ENCODE assay signal across 15 cellular contexts in the genomic region with DNA sequence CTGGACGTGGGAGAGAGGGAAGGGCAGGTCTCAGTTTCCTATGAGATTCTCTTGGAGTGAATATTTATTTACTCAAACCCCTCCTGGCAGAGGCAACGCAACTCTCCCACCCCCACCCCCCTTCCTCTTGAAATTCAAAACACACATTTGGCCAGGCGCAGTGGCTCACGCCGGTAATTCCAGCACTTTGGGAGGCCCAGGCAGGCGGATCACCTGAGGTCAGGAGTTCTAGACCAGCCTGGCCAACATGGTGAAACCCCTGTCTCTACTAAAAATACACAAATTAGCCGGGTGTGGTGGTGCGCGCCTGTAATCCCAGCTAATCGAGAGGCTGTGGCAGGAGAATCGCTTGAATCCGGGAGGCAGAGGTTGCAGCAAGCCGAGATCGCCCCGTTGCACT. TPM values are rescaled to one million over a fixed set of nuclear protein-coding genes. Genes with fewer than 3 reads are reported as not detected.
"Had no signal": no experiment of that assay in that cellular context is flagged by ENCODE, and none has a peak within 500 bp of the region (broad histone marks: within the 10 kb centered on the region; RNA-seq: fewer than 3 reads in every experiment).

No MANE protein-coding gene starts in this region.

RNA-seq across cellular contexts. Expression of gene NFILZ, which starts 13.1 kb away (rescaled TPM):
- total RNA-seq: stomach, subcutaneous adipose tissue, suprapubic skin, temporal lobe, thoracic aorta, thyroid gland, tibial nerve, transverse colon, upper lobe of left lung, upper lobe of right lung, ureter, urinary bladder, uterus, vagina had no signal
- polyA plus RNA-seq: stomach, thymus, urinary bladder had no signal
